ENCODE assay signal across 10 cellular contexts in genomic region chr9:33124716-33125378, GRCh38. TPM values are rescaled to one million over a fixed set of nuclear protein-coding genes. Genes with fewer than 3 reads are reported as not detected.
DNase-seq lines count a peak whose midpoint lies in the region; ATAC-seq and TF ChIP-seq lines count a peak whose summit lies in the region.
"Had no signal": no experiment of that assay in that cellular context is flagged by ENCODE, and none has a peak within 500 bp of the region (broad histone marks: within the 10 kb centered on the region; RNA-seq: fewer than 3 reads in every experiment).

No MANE protein-coding gene starts in this region.

- H3K27ac Mint-ChIP-seq in activated naive CD8-positive, alpha-beta T cell treated with anti-CD3 and anti-CD28 coated beads for 36 hours: peak overlapping the region; percentile 21

- DNase-seq in right atrium auricular region (ENCODE audit: low spot score): no peak
- DNase-seq in left cardiac atrium: no peak
- DNase-seq in activated naive CD8-positive, alpha-beta T cell treated with anti-CD3 and anti-CD28 coated beads for 36 hours: no peak
- DNase-seq in superior temporal gyrus (ENCODE audit: extremely low spot score): peak; percentile 36
- DNase-seq in dedifferentiated amniotic fluid mesenchymal stem cell (ENCODE audit: extremely low spot score): no peak
- no peak for DNase-seq in sigmoid colon
- DNase-seq in A172 (ENCODE audit: low spot score): no peak
- DNase-seq: DMS79, tibial artery had no signal

- H3K36me3 ChIP-seq in right atrium auricular region: peaks cover 52% of the 10 kb centered on the region
- H3K36me3 ChIP-seq in sigmoid colon: peaks cover 0 to 45% (median 15%) of the 10 kb centered on the region in 4 donors

- TF ChIP-seq POLR2A in sigmoid colon (IDR thresholded peaks at IDR 0.05): no peak

- intact Hi-C loops in left cardiac atrium (cut with DNase I): loop anchor here in 1 of 2 donors (5.0 kb wide), 1 partner anchor 37 kb away; no protein-coding TSS in a partner anchor
- intact Hi-C loops in sigmoid colon (cut with DNase I): no loop called here

- no peaks in the 10 kb centered on the region for H3K9me3 Mint-ChIP-seq in activated naive CD8-positive, alpha-beta T cell treated with anti-CD3 and anti-CD28 coated beads for 36 hours

- no peak overlapping the region for H3K4me3 ChIP-seq in right atrium auricular region
- H3K4me3 ChIP-seq in sigmoid colon: no peak overlapping the region
- H3K4me3 ChIP-seq: tibial artery had no signal

- H3K27me3 ChIP-seq in right atrium auricular region (no peaks in the 10 kb centered on the region), sigmoid colon (no peaks in the 10 kb centered on the region)
- H3K27me3 ChIP-seq: tibial artery had no signal

- WGBS in sigmoid colon, 2 donors: 80 to 92% methylated on average over 9 of the region's 9 CpGs

- H3K36me3 Mint-ChIP-seq in activated naive CD8-positive, alpha-beta T cell treated with anti-CD3 and anti-CD28 coated beads for 36 hours: peaks cover 35% of the 10 kb centered on the region

- TF ChIP-seq CTCF in right atrium auricular region (IDR thresholded peaks at IDR 0.05) (no peak), sigmoid colon (IDR thresholded peaks at IDR 0.05) (no peak)

- peaks cover 11% of the 10 kb centered on the region for H3K4me1 Mint-ChIP-seq in activated naive CD8-positive, alpha-beta T cell treated with anti-CD3 and anti-CD28 coated beads for 36 hours

- H3K27ac ChIP-seq in right atrium auricular region (peak overlapping the region; percentile 29 to 38), sigmoid colon (no peak overlapping the region)
- H3K27ac ChIP-seq: tibial artery had no signal

- H3K9me3 ChIP-seq in right atrium auricular region (no peaks in the 10 kb centered on the region), sigmoid colon (no peaks in the 10 kb centered on the region)
- H3K9me3 ChIP-seq: tibial artery had no signal

- no peak for TF ChIP-seq EP300 in sigmoid colon (IDR thresholded peaks at IDR 0.05)

- ATAC-seq in left cardiac atrium: no peak
- peak; percentile 43 for ATAC-seq in HG02678 (IDR thresholded peaks at IDR 0.05; ENCODE audit: unreplicated experiment)

- no peaks in the 10 kb centered on the region for H3K27me3 Mint-ChIP-seq in activated naive CD8-positive, alpha-beta T cell treated with anti-CD3 and anti-CD28 coated beads for 36 hours

- H3K4me3 Mint-ChIP-seq in activated naive CD8-positive, alpha-beta T cell treated with anti-CD3 and anti-CD28 coated beads for 36 hours: no peak overlapping the region

- H3K4me1 ChIP-seq in right atrium auricular region: peaks cover 0 to 35% of the 10 kb centered on the region in 2 donors
- H3K4me1 ChIP-seq in sigmoid colon: peaks cover 0 to 8% (median 5%) of the 10 kb centered on the region in 4 donors

RNA-seq across cellular contexts. Expression of gene B4GALT1, which starts 42.3 kb away (rescaled TPM):
- total RNA-seq in right atrium auricular region (10 to 100 TPM; 57.6 to 76.1 TPM), left cardiac atrium (100 to 1,000 TPM in 1 of 2 donors, 10 to 100 TPM in 1; 49.5 to 107 TPM), sigmoid colon (10 to 100 TPM; 20.3 to 28.0 (median 25.0) TPM)
- 10 to 100 TPM; 33.5 to 35.0 TPM for total RNA-seq in activated naive CD8-positive, alpha-beta T cell treated with anti-CD3 and anti-CD28 coated beads for 36 hours
- polyA plus RNA-seq in sigmoid colon: 100 to 1,000 TPM in 1 of 3 donors, 10 to 100 TPM in 2; 24.0 to 107 (median 61.5) TPM
- 15.2 and 19.8 TPM in 2 replicates for total RNA-seq in A172 (2014; rRNA removed; shearing (Covaris generic))

RNA-seq across cellular contexts. Expression of gene SMU1, which starts 48.4 kb away (rescaled TPM):
- total RNA-seq in right atrium auricular region: 10 to 100 TPM; 11.4 to 12.2 TPM
- total RNA-seq in left cardiac atrium: 10 to 100 TPM; 14.2 to 16.7 TPM
- total RNA-seq in activated naive CD8-positive, alpha-beta T cell treated with anti-CD3 and anti-CD28 coated beads for 36 hours: 10 to 100 TPM; 27.0 to 28.9 TPM
- total RNA-seq in sigmoid colon: 10 to 100 TPM; 15.0 to 22.3 (median 20.1) TPM
- 10 to 100 TPM in 2 of 3 donors, 1 to 10 TPM in 1; 8.4 to 11.9 (median 10.4) TPM for polyA plus RNA-seq in sigmoid colon
- 22.9 and 25.0 TPM in 2 replicates for total RNA-seq in A172 (2014; rRNA removed; shearing (Covaris generic))

Comparison
In these comparisons a context has a peak if more than half of its experiments do, and no peak if none do; other contexts are left out.
1. H3K27ac ChIP-seq: peak in right atrium auricular region (2 of 2); none in sigmoid colon (0 of 4).